ENCODE assay signal across 23 cellular contexts in genomic region chr5:56791396-56791795, GRCh38. TPM values are rescaled to one million over a fixed set of nuclear protein-coding genes. Genes with fewer than 3 reads are reported as not detected.
DNase-seq lines count a peak whose midpoint lies in the region; ATAC-seq and TF ChIP-seq lines count a peak whose summit lies in the region.
"Had no signal": no experiment of that assay in that cellular context is flagged by ENCODE, and none has a peak within 500 bp of the region (broad histone marks: within the 10 kb centered on the region; RNA-seq: fewer than 3 reads in every experiment).

No MANE protein-coding gene starts in this region.

- no peaks in the 10 kb centered on the region for H3K9me3 ChIP-seq in upper lobe of left lung
- H3K9me3 ChIP-seq: esophagus muscularis mucosa, HAP-1, uterus had no signal

- no peak for TF ChIP-seq EP300 in upper lobe of left lung (IDR thresholded peaks at IDR 0.05)

- peak overlapping the region in 1 of 2 donors; percentile 58 for H3K4me3 Mint-ChIP-seq in activated T-cell treated with anti-CD3 and anti-CD28 coated beads, Interleukin-2, amount 50 U/mL, for 72 hours
- H3K4me3 Mint-ChIP-seq in stimulated activated naive B cell treated with anti-CD40 and anti-IgM and Interleukin-4, amounts not matched to agents 10 μg/mL and 1 μg/mL and 100 μg/mL, for 72 hours, result no peak overlapping the region
- H3K4me3 Mint-ChIP-seq: CD8-positive, alpha-beta memory T cell had no signal

- DNase-seq in activated T-cell treated with anti-CD3 and anti-CD28 coated beads, Interleukin-2, amount 50 U/mL, for 72 hours, result peak; percentile 8 to 10
- DNase-seq in activated T-cell treated with anti-CD3 and anti-CD28 coated beads, Interleukin-2, amount 50 U/mL, for 1 hour, result no peak
- DNase-seq in stimulated activated naive B cell treated with anti-CD40 and anti-IgM and Interleukin-4, amounts not matched to agents 10 μg/mL and 1 μg/mL and 100 μg/mL, for 72 hours, result no peak
- DNase-seq in midbrain (lab: John Stamatoyannopoulos, UW), result no peak
- DNase-seq in amniotic stem cell (lab: John Stamatoyannopoulos, UW), result no peak
- no peak for DNase-seq in upper lobe of left lung
- DNase-seq: activated CD8-positive, alpha-beta memory T cell treated with anti-CD3 and anti-CD28 coated beads for 24 hours; activated naive CD4-positive, alpha-beta T cell treated with Interleukin-2 at 50 U/mL for 16 hours; brain microvascular endothelial cell; CD8-positive, alpha-beta memory T cell; dorsolateral prefrontal cortex; mesendoderm; NCI-H2029; NCI-H524; PC-3; stimulated activated CD4-positive, alpha-beta T cell treated with anti-CD3 and anti-CD28 coated beads, Interleukin-12 subunit alpha, Interleukin-12 subunit beta, amount 100 ng/mL, for 4 hours; uterus had no signal

- no peaks in the 10 kb centered on the region for H3K36me3 ChIP-seq in upper lobe of left lung
- H3K36me3 ChIP-seq: brain microvascular endothelial cell, esophagus muscularis mucosa, HAP-1, uterus had no signal

- TF ChIP-seq CTCF in upper lobe of left lung (IDR thresholded peaks at IDR 0.05), result no peak

- H3K27me3 Mint-ChIP-seq in activated T-cell treated with anti-CD3 and anti-CD28 coated beads, Interleukin-2, amount 50 U/mL, for 72 hours (ENCODE audit: low read depth), result no peaks in the 10 kb centered on the region
- no peaks in the 10 kb centered on the region for H3K27me3 Mint-ChIP-seq in stimulated activated naive B cell treated with anti-CD40 and anti-IgM and Interleukin-4, amounts not matched to agents 10 μg/mL and 1 μg/mL and 100 μg/mL, for 72 hours

- no peak overlapping the region for H3K27ac Mint-ChIP-seq in activated T-cell treated with anti-CD3 and anti-CD28 coated beads, Interleukin-2, amount 50 U/mL, for 72 hours
- no peak overlapping the region for H3K27ac Mint-ChIP-seq in stimulated activated naive B cell treated with anti-CD40 and anti-IgM and Interleukin-4, amounts not matched to agents 10 μg/mL and 1 μg/mL and 100 μg/mL, for 72 hours
- H3K27ac Mint-ChIP-seq: CD8-positive, alpha-beta memory T cell had no signal

- peak; percentile 99 to 100 for ATAC-seq in activated T-cell treated with anti-CD3 and anti-CD28 coated beads, Interleukin-2, amount 50 U/mL, for 72 hours (replicated peaks in 1 of 2)
- ATAC-seq in GM21529 (IDR thresholded peaks at IDR 0.05; ENCODE audit: unreplicated experiment) (peak; percentile 97), HG03039 (IDR thresholded peaks at IDR 0.05; ENCODE audit: unreplicated experiment) (peak; percentile 93), upper lobe of left lung (ENCODE audit: low FRiP score in 2 of 2) (no peak)
- ATAC-seq in stimulated activated naive B cell treated with anti-CD40 and anti-IgM and Interleukin-4, amounts not matched to agents 10 μg/mL and 1 μg/mL and 100 μg/mL, for 72 hours (replicated peaks), result peak; percentile 58 to 82
- ATAC-seq: HepG2, PC-3 had no signal

- H3K9me3 Mint-ChIP-seq in activated T-cell treated with anti-CD3 and anti-CD28 coated beads, Interleukin-2, amount 50 U/mL, for 72 hours, result no peaks in the 10 kb centered on the region
- peaks cover 1 to 3% of the 10 kb centered on the region in 2 donors for H3K9me3 Mint-ChIP-seq in stimulated activated naive B cell treated with anti-CD40 and anti-IgM and Interleukin-4, amounts not matched to agents 10 μg/mL and 1 μg/mL and 100 μg/mL, for 72 hours
- H3K9me3 Mint-ChIP-seq: CD8-positive, alpha-beta memory T cell had no signal

- no peak for TF ChIP-seq POLR2A in upper lobe of left lung (IDR thresholded peaks at IDR 0.05)

- H3K27ac ChIP-seq in upper lobe of left lung, result no peak overlapping the region
- H3K27ac ChIP-seq: brain microvascular endothelial cell, dorsolateral prefrontal cortex, esophagus muscularis mucosa, SK-N-MC, uterus had no signal

- H3K4me1 Mint-ChIP-seq in activated T-cell treated with anti-CD3 and anti-CD28 coated beads, Interleukin-2, amount 50 U/mL, for 72 hours (ENCODE audit: low read depth), result peaks cover 8% of the 10 kb centered on the region
- peaks cover 0 to 3% of the 10 kb centered on the region in 2 donors for H3K4me1 Mint-ChIP-seq in stimulated activated naive B cell treated with anti-CD40 and anti-IgM and Interleukin-4, amounts not matched to agents 10 μg/mL and 1 μg/mL and 100 μg/mL, for 72 hours
- H3K4me1 Mint-ChIP-seq: CD8-positive, alpha-beta memory T cell had no signal

- no peaks in the 10 kb centered on the region for H3K36me3 Mint-ChIP-seq in activated T-cell treated with anti-CD3 and anti-CD28 coated beads, Interleukin-2, amount 50 U/mL, for 72 hours (ENCODE audit: insufficient read depth in 2 of 2)
- H3K36me3 Mint-ChIP-seq in stimulated activated naive B cell treated with anti-CD40 and anti-IgM and Interleukin-4, amounts not matched to agents 10 μg/mL and 1 μg/mL and 100 μg/mL, for 72 hours, result no peaks in the 10 kb centered on the region
- H3K36me3 Mint-ChIP-seq: CD8-positive, alpha-beta memory T cell had no signal

- no peaks in the 10 kb centered on the region for H3K4me1 ChIP-seq in upper lobe of left lung
- H3K4me1 ChIP-seq: esophagus muscularis mucosa, HAP-1, uterus had no signal

- WGBS in upper lobe of left lung, 2 donors, result 87 to 95% methylated on average over 3 of the region's 3 CpGs

- H3K4me3 ChIP-seq in upper lobe of left lung, result no peak overlapping the region
- H3K4me3 ChIP-seq: dorsolateral prefrontal cortex, esophagus muscularis mucosa, HAP-1, SK-N-MC, uterus had no signal

- H3K27me3 ChIP-seq in upper lobe of left lung, result no peaks in the 10 kb centered on the region
- H3K27me3 ChIP-seq: brain microvascular endothelial cell, dorsolateral prefrontal cortex, esophagus muscularis mucosa, uterus had no signal

RNA-seq across cellular contexts. Expression of gene MAP3K1, which starts 24.0 kb away (rescaled TPM):
- 10 to 100 TPM; 21.4 to 21.8 TPM for total RNA-seq in activated T-cell treated with anti-CD3 and anti-CD28 coated beads, Interleukin-2, amount 50 U/mL, for 72 hours
- 10 to 100 TPM; 10.9 to 29.2 (median 23.3) TPM for total RNA-seq in upper lobe of left lung

Comparison
In these comparisons a context has a peak if more than half of its experiments do, and no peak if none do; other contexts are left out.
1. DNase-seq: peak in activated T-cell treated with anti-CD3 and anti-CD28 coated beads, Interleukin-2, amount 50 U/mL, for 72 hours (2 of 2); none in activated T-cell treated with anti-CD3 and anti-CD28 coated beads, Interleukin-2, amount 50 U/mL, for 1 hour (single experiment), stimulated activated naive B cell treated with anti-CD40 and anti-IgM and Interleukin-4, amounts not matched to agents 10 μg/mL and 1 μg/mL and 100 μg/mL, for 72 hours (single experiment), midbrain (single experiment), amniotic stem cell (single experiment) and upper lobe of left lung (0 of 2).
2. ATAC-seq: peak in activated T-cell treated with anti-CD3 and anti-CD28 coated beads, Interleukin-2, amount 50 U/mL, for 72 hours (2 of 2), GM21529 (single experiment), HG03039 (single experiment) and stimulated activated naive B cell treated with anti-CD40 and anti-IgM and Interleukin-4, amounts not matched to agents 10 μg/mL and 1 μg/mL and 100 μg/mL, for 72 hours (2 of 2); none in upper lobe of left lung (0 of 2).